ENCODE assay signal across 1 cellular context in genomic region chr1:24210195-24210627, GRCh38.
TF ChIP-seq lines count a peak whose summit lies in the region.

No MANE protein-coding gene starts in this region.

TF ChIP-seq in HepG2, 621 proteins besides CTCF, POLR2A, EP300 and RAD21 (continued from another document and continues in another):
- no peak for TF ChIP-seq PRDM15 (CRISPR knock-in tag; IDR thresholded peaks at IDR 0.05)
- TF ChIP-seq CHCHD3 (CRISPR knock-in tag; IDR thresholded peaks at IDR 0.05), result no peak
- TF ChIP-seq SOX5 (CRISPR knock-in tag; IDR thresholded peaks at IDR 0.05; ENCODE audit: borderline replicate concordance), result 0 out of 2 replicates have a peak, but pooled peaks have one; percentile 11
- no peak for TF ChIP-seq ZNF281 (CRISPR knock-in tag; IDR thresholded peaks at IDR 0.05; ENCODE audit: borderline replicate concordance)
- peak; percentile 54; the same call in 1 of the 2 replicates for TF ChIP-seq ZNF501 (CRISPR knock-in tag; IDR thresholded peaks at IDR 0.05)
- no peak for TF ChIP-seq KLF9 (CRISPR knock-in tag; IDR thresholded peaks at IDR 0.05; ENCODE audit: low read depth)
- no peak for TF ChIP-seq SKI (IDR thresholded peaks at IDR 0.05; ENCODE audit: partially characterized antibody)
- TF ChIP-seq GZF1 (CRISPR knock-in tag; IDR thresholded peaks at IDR 0.05), result no peak
- peak; percentile 42 for TF ChIP-seq PHF8 (CRISPR knock-in tag; IDR thresholded peaks at IDR 0.05)
- 0 out of 2 replicates have a peak, but pooled peaks have one; percentile 11 for TF ChIP-seq HOMEZ (CRISPR knock-in tag; IDR thresholded peaks at IDR 0.05; ENCODE audit: low read depth)
- TF ChIP-seq ATF7-NPFF (CRISPR knock-in tag; IDR thresholded peaks at IDR 0.05; ENCODE audit: low read depth), result 0 out of 2 replicates have a peak, but pooled peaks have one; percentile 36
- TF ChIP-seq ELF3 (CRISPR knock-in tag; IDR thresholded peaks at IDR 0.05), result peak; percentile 47; the same call in 1 of the 2 replicates
- TF ChIP-seq MTERF4 (CRISPR knock-in tag; IDR thresholded peaks at IDR 0.05), result 0 out of 2 replicates have a peak, but pooled peaks have one; percentile 32
- TF ChIP-seq ZSCAN31 (CRISPR knock-in tag; IDR thresholded peaks at IDR 0.05; ENCODE audit: low read depth), result 0 out of 2 replicates have a peak, but pooled peaks have one; percentile 48
- TF ChIP-seq ZNF580 (CRISPR knock-in tag; IDR thresholded peaks at IDR 0.05; ENCODE audit: borderline replicate concordance, low read depth), result peak; percentile 28; the same call in 1 of the 2 replicates
- TF ChIP-seq MTA1 (CRISPR knock-in tag; IDR thresholded peaks at IDR 0.05; ENCODE audit: borderline replicate concordance), result peak; percentile 34; the same call in 1 of the 2 replicates
- no peak; the same call in 1 of the 2 replicates for TF ChIP-seq ZNF609 (CRISPR knock-in tag; IDR thresholded peaks at IDR 0.05; ENCODE audit: borderline replicate concordance)
- TF ChIP-seq ZNF629 (CRISPR knock-in tag; conservative IDR thresholded peaks at IDR 0.05), result 0 out of 2 replicates have a peak, but pooled peaks have one; percentile 25
- TF ChIP-seq ZNF451 (CRISPR knock-in tag; IDR thresholded peaks at IDR 0.05), result 0 out of 2 replicates have a peak, but pooled peaks have one; percentile 45
- no peak; the same call in 1 of the 2 replicates for TF ChIP-seq HMG20A (CRISPR knock-in tag; IDR thresholded peaks at IDR 0.05; ENCODE audit: borderline replicate concordance)
- peak; percentile 33 for TF ChIP-seq GABPB1 (CRISPR knock-in tag; IDR thresholded peaks at IDR 0.05)
- peak; percentile 53; the same call in 1 of the 2 replicates for TF ChIP-seq ZNF770 (CRISPR knock-in tag; IDR thresholded peaks at IDR 0.05)
- TF ChIP-seq POGK (CRISPR knock-in tag; conservative IDR thresholded peaks at IDR 0.05), result peak; percentile 52; the same call in 1 of the 2 replicates
- TF ChIP-seq NFIB (CRISPR knock-in tag; IDR thresholded peaks at IDR 0.05; ENCODE audit: borderline replicate concordance), result no peak
- no peak for TF ChIP-seq HIVEP1 (CRISPR knock-in tag; IDR thresholded peaks at IDR 0.05)
- peak; percentile 44; the same call in 1 of the 2 replicates for TF ChIP-seq ETV5 (CRISPR knock-in tag; IDR thresholded peaks at IDR 0.05; ENCODE audit: borderline replicate concordance)
- TF ChIP-seq THAP9 (CRISPR knock-in tag; IDR thresholded peaks at IDR 0.05; ENCODE audit: borderline replicate concordance), result peak; percentile 17; the same call in 1 of the 2 replicates
- TF ChIP-seq SPEN (CRISPR knock-in tag; IDR thresholded peaks at IDR 0.05; ENCODE audit: low read depth), result peak; percentile 32; the same call in 1 of the 2 replicates
- TF ChIP-seq HNRNPL (IDR thresholded peaks at IDR 0.05; ENCODE audit: low read depth, low read length), result 0 out of 2 replicates have a peak, but pooled peaks have one; percentile 63
- TF ChIP-seq ZNF546 (CRISPR knock-in tag; conservative IDR thresholded peaks at IDR 0.05), result peak; percentile 39; the same call in 1 of the 2 replicates
- TF ChIP-seq NCOA2 (CRISPR knock-in tag; IDR thresholded peaks at IDR 0.05), result 0 out of 2 replicates have a peak, but pooled peaks have one; percentile 18
- TF ChIP-seq SNAPC2 (CRISPR knock-in tag; IDR thresholded peaks at IDR 0.05), result no peak
- peak; percentile 87 for TF ChIP-seq ZBTB7A (CRISPR knock-in tag; IDR thresholded peaks at IDR 0.05)
- TF ChIP-seq ZNF274 (CRISPR knock-in tag; IDR thresholded peaks at IDR 0.05), result no peak
- 0 out of 2 replicates have a peak, but pooled peaks have one; percentile 47 for TF ChIP-seq NR2C2 (CRISPR knock-in tag; IDR thresholded peaks at IDR 0.05; ENCODE audit: borderline replicate concordance)
